2 cellular contexts compared by ENCODE assay signal in genomic region chr2:10933700-10934225, GRCh38.
TF ChIP-seq lines count a peak whose summit lies in the region.

No MANE protein-coding gene starts in this region.

TF ChIP-seq in A549, 52 proteins besides CTCF, POLR2A, EP300 and RAD21:
- TF ChIP-seq EHMT2 (IDR thresholded peaks at IDR 0.05; ENCODE audit: low read depth) (no peak), BCL3 (IDR thresholded peaks at IDR 0.05) (no peak), CHD4 (IDR thresholded peaks at IDR 0.05; ENCODE audit: borderline replicate concordance) (no peak), KDM1A (IDR thresholded peaks at IDR 0.05; ENCODE audit: low read depth) (no peak), ATOH8 (CRISPR knock-in tag; IDR thresholded peaks at IDR 0.05; ENCODE audit: low read depth) (no peak), SREBF2 (IDR thresholded peaks at IDR 0.05) (no peak), HOXB13 (CRISPR knock-in tag; IDR thresholded peaks at IDR 0.05; ENCODE audit: low read depth) (no peak), MAZ (IDR thresholded peaks at IDR 0.05; ENCODE audit: borderline replicate concordance, low read depth, low read length) (no peak), FOSB (CRISPR knock-in tag; IDR thresholded peaks at IDR 0.05) (no peak)

TF ChIP-seq in GM23338, 12 proteins besides CTCF, POLR2A, EP300 and RAD21:
- TF ChIP-seq ZNF331 (CRISPR knock-in tag; IDR thresholded peaks at IDR 0.05; ENCODE audit: low read depth): no peak
- no peak for TF ChIP-seq JUNB (IDR thresholded peaks at IDR 0.05; ENCODE audit: unreplicated experiment)
- no peak for TF ChIP-seq ZNF462 (CRISPR knock-in tag; IDR thresholded peaks at IDR 0.05)
- TF ChIP-seq EZH2phosphoT487 (IDR thresholded peaks at IDR 0.05; ENCODE audit: unreplicated experiment): no peak
- TF ChIP-seq CREB1 (CRISPR knock-in tag; IDR thresholded peaks at IDR 0.05; ENCODE audit: low read depth): no peak
- no peak for TF ChIP-seq ETS1 (IDR thresholded peaks at IDR 0.05)
TF ChIP-seq in GM23338: peak in this region for 0.
